10 cellular contexts compared by ENCODE assay signal in the genomic region with DNA sequence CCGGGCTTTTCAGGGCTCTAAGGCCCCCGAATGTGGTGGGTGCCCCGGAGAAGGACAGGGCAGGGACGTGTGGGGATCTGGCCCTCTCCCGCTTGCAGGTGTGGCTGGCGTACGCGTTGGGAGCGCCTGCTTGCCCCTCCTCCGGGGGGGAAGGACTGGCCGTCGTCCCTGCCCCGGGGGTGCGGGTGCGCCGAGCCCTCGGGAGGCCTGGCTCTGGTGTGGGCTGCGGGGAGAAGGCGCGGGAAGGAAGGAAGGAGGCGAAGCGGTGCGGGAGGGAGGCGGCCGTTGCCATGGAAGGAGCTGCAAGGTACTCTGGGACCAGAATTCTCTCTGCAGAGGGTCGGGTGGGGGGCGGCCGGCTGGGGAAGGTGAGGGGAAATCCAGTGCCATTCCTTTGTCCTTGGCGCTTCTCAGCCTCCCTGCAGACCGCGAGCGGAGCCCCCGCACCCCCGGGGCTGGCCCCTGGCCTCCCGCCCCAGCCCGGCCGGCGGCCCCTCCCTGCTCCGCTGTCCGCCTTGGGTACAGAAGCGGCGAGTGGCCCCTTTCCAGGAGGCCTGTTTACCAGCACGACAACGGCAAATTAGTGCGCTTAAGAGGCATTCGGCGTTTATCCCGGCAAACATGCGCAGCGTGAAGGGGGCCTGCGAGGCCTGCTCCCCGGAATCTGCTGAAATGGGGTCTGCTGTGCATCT.
A peak's percentile ranks its signal among the peaks of the same experiment; 100 is the strongest.
DNase-seq lines count a peak whose midpoint lies in the region; ATAC-seq, FAIRE-seq and TF ChIP-seq lines count a peak whose summit lies in the region.
"Had no signal": no experiment of that assay in that cellular context is flagged by ENCODE, and none has a peak within 500 bp of the region (broad histone marks: within the 10 kb centered on the region; RNA-seq: fewer than 3 reads in every experiment).

No MANE protein-coding gene starts in this region.

- no peaks in the 10 kb centered on the region for H3K9me3 ChIP-seq in H1 (ENCODE audit: insufficient read depth in 2 of 2, low read depth in 1 of 2, low read length in 1 of 2)
- no peaks in the 10 kb centered on the region for H3K9me3 ChIP-seq in neural cell (ENCODE audit: low read length)

- TF ChIP-seq RAD21 in H1 (IDR thresholded peaks at IDR 0.05 in 1 of 2, conservative IDR thresholded peaks at IDR 0.05 in 1 of 2; ENCODE audit: low read depth in 2 of 2, low read length in 2 of 2), result no peak
- no peak for TF ChIP-seq RAD21 in neural cell (conservative IDR thresholded peaks at IDR 0.05)

- TF ChIP-seq CTCF in Calu3 (IDR thresholded peaks at IDR 0.05; ENCODE audit: unreplicated experiment) (no peak), H1 (IDR thresholded peaks at IDR 0.05; ENCODE audit: control extremely low read depth in 1 of 3, insufficient read depth in 1 of 3, low read depth in 1 of 3, low read length in 3 of 3) (no peak), neural cell (IDR thresholded peaks at IDR 0.05; ENCODE audit: poor library complexity, severe bottlenecking) (no peak)

- H3K27ac ChIP-seq in H1 (ENCODE audit: low read depth, low read length) (no peak overlapping the region), neural cell (ENCODE audit: low read length) (peak overlapping the region; percentile 66)

- peak overlapping the region; percentile 16 for H4K5ac ChIP-seq in H1 (ENCODE audit: insufficient read length, low read depth, low read length)

- no peaks in the 10 kb centered on the region for H3K36me3 Mint-ChIP-seq in Calu3 (ENCODE audit: insufficient read depth, unreplicated experiment)

- peaks cover 7 to 41% (median 32%) of the 10 kb centered on the region in 4 experiments for H3K4me1 ChIP-seq in H1 (replicated peaks in 1 of 4; ENCODE audit: control insufficient read depth in 3 of 4, insufficient read depth in 4 of 4, low read length in 3 of 4)

- no peaks in the 10 kb centered on the region for H3K9me2 ChIP-seq in neural cell (ENCODE audit: insufficient read depth, low read length)

- BruUV-seq in Calu3 (replicated peaks; lab: Mats Ljungman, UMichigan), result no TSS peak

- H3K4me3 ChIP-seq in H1 (ENCODE audit: extremely low read depth in 1 of 4, insufficient read depth in 2 of 4, low read depth in 3 of 4, low read length in 4 of 4) (peak overlapping the region; percentile 36 to 61 (median 39); a peak in 7 of 8 replicates), neural cell (ENCODE audit: low read length) (peak overlapping the region; percentile 55)

- H3K9me3 Mint-ChIP-seq in Calu3 (ENCODE audit: low read depth, unreplicated experiment), result no peaks in the 10 kb centered on the region

- H3K4ac ChIP-seq in H1 (replicated peaks; ENCODE audit: insufficient read length, low read depth, low read length), result no peak overlapping the region

- DNase-seq in Calu3, result peak; percentile 30
- peak; percentile 22 for DNase-seq in NCI-H2029 treated with DMSO at 0.1 percent for 48 hours (lab: John Stamatoyannopoulos, UW)
- DNase-seq in H1 (ENCODE audit: low read depth in 1 of 2, low spot score in 2 of 2), result peak in 1 of 2 experiments; percentile 78
- DNase-seq in medulla oblongata (ENCODE audit: extremely low spot score), result no peak
- DNase-seq: left cardiac atrium, SIG-M5 had no signal

- H3K4me2 ChIP-seq in H1 (ENCODE audit: insufficient read depth in 1 of 2, low read depth in 2 of 2, low read length in 2 of 2), result peak overlapping the region; percentile 73 to 77
- H3K4me2 ChIP-seq in neural cell (ENCODE audit: low read length), result peak overlapping the region; percentile 64

- H3K9ac ChIP-seq in H1 (replicated peaks in 1 of 4; ENCODE audit: extremely low read depth in 1 of 4, low read depth in 3 of 4, low read length in 3 of 4), result peak overlapping the region in 3 of 4 experiments; percentile 25 to 39 (median 33); a peak in 4 of 7 replicates
- peak overlapping the region; percentile 60 for H3K9ac ChIP-seq in neural cell (ENCODE audit: low read length)

- H2BK12ac ChIP-seq in H1 (ENCODE audit: low read depth, low read length), result no peak overlapping the region; the same call in 1 of the 2 replicates

- peak overlapping the region; percentile 52; the same call in 1 of the 2 replicates for H2BK20ac ChIP-seq in H1 (ENCODE audit: low read length)

- CTCF ChIA-PET in Calu3 (lab: Charles Lee) (interaction anchor here (0.6 to 2.8 kb wide), 4 partner anchors 9 to 137 kb away, joined by 3 to 18 read pairs (median 6); no protein-coding TSS in a partner anchor), H1 (lab: Charles Lee; ENCODE audit: partially characterized antibody) (interaction anchor here (0.6 to 9.4 kb wide), 12 partner anchors 10 to 643 kb away, joined by 3 to 56 read pairs (median 10); no protein-coding TSS in a partner anchor)

- TF ChIP-seq EP300 in H1 (IDR thresholded peaks at IDR 0.05; ENCODE audit: borderline replicate concordance in 1 of 2, low read depth in 2 of 2, low read length in 2 of 2) (no peak), neural cell (conservative IDR thresholded peaks at IDR 0.05; ENCODE audit: poor library complexity, severe bottlenecking) (peak; percentile 31)

- peak overlapping the region; percentile 6; the same call in 1 of the 2 replicates for H2BK15ac ChIP-seq in H1 (ENCODE audit: low read length)

- H3K23ac ChIP-seq in H1 (ENCODE audit: insufficient read length), result no peak overlapping the region

- TF ChIP-seq POLR2A in H1 (IDR thresholded peaks at IDR 0.05; ENCODE audit: control extremely low read depth in 1 of 2, low read depth in 2 of 2, low read length in 2 of 2), result peak in 1 of 2 experiments; percentile 38; a peak in 1 of 3 replicates

- H4K20me1 ChIP-seq in H1 (replicated peaks in 1 of 2; ENCODE audit: control insufficient read depth in 1 of 2, insufficient read depth in 2 of 2, low read length in 2 of 2) (no peaks in the 10 kb centered on the region), neural cell (ENCODE audit: insufficient read depth) (no peaks in the 10 kb centered on the region)

- peak overlapping the region; percentile 88 for H3K18ac ChIP-seq in H1 (ENCODE audit: extremely low read depth, low read length)

- no peak overlapping the region for H3K56ac ChIP-seq in H1 (replicated peaks; ENCODE audit: insufficient read length, low read depth, low read length)

- peak overlapping the region; percentile 49 for H3K4me3 Mint-ChIP-seq in Calu3 (ENCODE audit: low read depth, unreplicated experiment)

- H4K91ac ChIP-seq in H1 (replicated peaks; ENCODE audit: insufficient read length, low read length), result peak overlapping the region; percentile 56

- WGBS in H1 (ENCODE audit: extremely low coverage in 1 of 2, insufficient coverage in 1 of 2, insufficient read length in 1 of 2, insufficient replicate concordance in 2 of 2, low coverage in 1 of 2, low lambda C conversion rate in 2 of 2, missing lambda C conversion rate in 1 of 2), 2 experiments, result 6% methylated on average over 31 of the region's 52 CpGs; no CpG with 5 or more reads in 1 of the 2 experiments

- ATAC-seq in GM19328 (IDR thresholded peaks at IDR 0.05; ENCODE audit: unreplicated experiment), result no peak
- no peak for ATAC-seq in HG03135 (IDR thresholded peaks at IDR 0.05; ENCODE audit: unreplicated experiment)
- no peak for ATAC-seq in HG03280 (IDR thresholded peaks at IDR 0.05; ENCODE audit: unreplicated experiment)

- H3K27me3 ChIP-seq in H1 (replicated peaks in 1 of 4; ENCODE audit: control insufficient read depth in 3 of 4, extremely low read depth in 1 of 4, insufficient read depth in 3 of 4, low read length in 3 of 4) (peaks cover 0 to 23% (median 10%) of the 10 kb centered on the region in 4 experiments; a peak in 6 of 7 replicates), neural cell (ENCODE audit: insufficient read depth, low read depth, low read length) (no peaks in the 10 kb centered on the region)

- POLR2A ChIA-PET in H1 (lab: Charles Lee; ENCODE audit: partially characterized antibody), result interaction anchor here (1.1 to 1.6 kb wide), 3 partner anchors 10 to 70 kb away, joined by 3 to 6 read pairs (median 3); no protein-coding TSS in a partner anchor

- H4K8ac ChIP-seq in H1 (ENCODE audit: extremely low read depth, insufficient read depth, low read length), result peak overlapping the region; percentile 91

- peaks cover 9% of the 10 kb centered on the region for H3K23me2 ChIP-seq in H1 (ENCODE audit: low read depth, low read length)

- H3K79me2 ChIP-seq in H1 (ENCODE audit: control insufficient read depth in 1 of 2, insufficient read depth in 2 of 2, low read length in 2 of 2), result no peaks in the 10 kb centered on the region
- H3K79me2 ChIP-seq in neural cell (replicated peaks; ENCODE audit: insufficient read depth, low read length), result no peaks in the 10 kb centered on the region

- no peak overlapping the region for H2BK120ac ChIP-seq in H1 (replicated peaks; ENCODE audit: low read depth, low read length)

- peak overlapping the region; percentile 32; the same call in 1 of the 2 replicates for H2BK5ac ChIP-seq in H1 (ENCODE audit: low read depth, low read length)

- peaks cover 5% of the 10 kb centered on the region for H3F3A ChIP-seq in neural cell (ENCODE audit: insufficient read depth, low read length, poor library complexity, severe bottlenecking)

- no peak overlapping the region for H3K14ac ChIP-seq in H1 (ENCODE audit: insufficient read length)

- H3K27me3 Mint-ChIP-seq in Calu3 (ENCODE audit: unreplicated experiment), result peaks cover 100% of the 10 kb centered on the region

- H3K4me1 Mint-ChIP-seq in Calu3 (ENCODE audit: low read depth, unreplicated experiment), result no peaks in the 10 kb centered on the region

- H2AFZ ChIP-seq in H1 (ENCODE audit: low read length) (peak overlapping the region; percentile 25; the same call in 1 of the 2 replicates), neural cell (ENCODE audit: low read depth, low read length) (peak overlapping the region; percentile 48)

- intact Hi-C loops in Calu3 (cut with micrococcal nuclease; ENCODE audit: unreplicated experiment), result no loop called here

- no peak overlapping the region for H2AK5ac ChIP-seq in H1 (ENCODE audit: low read depth, low read length)

- no peak for FAIRE-seq in H1 (lab: Jason Lieb, UNC)

- H3K27ac Mint-ChIP-seq in Calu3 (ENCODE audit: unreplicated experiment), result no peak overlapping the region

- H3K36me3 ChIP-seq in H1 (ENCODE audit: control insufficient read depth in 2 of 4, insufficient read depth in 4 of 4, low read length in 3 of 4) (no peaks in the 10 kb centered on the region), neural cell (ENCODE audit: insufficient read depth, low read length) (no peaks in the 10 kb centered on the region)

- no peaks in the 10 kb centered on the region for H3K79me1 ChIP-seq in H1 (ENCODE audit: low read depth, low read length)

TF ChIP-seq in H1, 55 proteins besides CTCF, POLR2A, EP300 and RAD21 (continues in another document):
- TF ChIP-seq TEAD4 (IDR thresholded peaks at IDR 0.05; ENCODE audit: low read depth, low read length) (no peak), ZNF274 (IDR thresholded peaks at IDR 0.05; ENCODE audit: borderline replicate concordance, extremely low read depth, low read length) (no peak), RXRA (IDR thresholded peaks at IDR 0.05; ENCODE audit: insufficient read depth, low read depth, low read length) (no peak)

TF ChIP-seq in neural cell, 6 proteins besides CTCF, POLR2A, EP300 and RAD21:
- TF ChIP-seq POLR2AphosphoS5 (IDR thresholded peaks at IDR 0.05), result peak; percentile 68
- no peak for TF ChIP-seq EZH2 (IDR thresholded peaks at IDR 0.05; ENCODE audit: borderline replicate concordance, insufficient read depth, low read length, poor library complexity, severe bottlenecking)
